24 cellular contexts compared by ENCODE assay signal in genomic region chr14:54790092-54790491, GRCh38.
"Had no signal": no experiment of that assay in that cellular context is flagged by ENCODE, and none has a peak within 500 bp of the region (broad histone marks: within the 10 kb centered on the region; RNA-seq: fewer than 3 reads in every experiment).

No MANE protein-coding gene starts in this region.

- DNase-seq: hippocampal formation; kidney; left colon; left lung; midbrain; mucosa of descending colon; naive thymus-derived CD4-positive, alpha-beta T cell; nucleus accumbens; pancreas; posterior cingulate gyrus; retina; right cardiac atrium; stimulated activated CD4-positive, alpha-beta T cell treated with anti-CD3 and anti-CD28 coated beads, Interleukin-4, amount 100 ng/mL, for 24 hours; stimulated activated naive CD4-positive, alpha-beta T cell treated with Interleukin-2 at 50 U/mL for 16 hours; stimulated activated naive CD8-positive, alpha-beta T cell treated with anti-CD3 and anti-CD28 coated beads, Interleukin-15, amount 100 ng/mL, for 72 hours; substantia nigra; uterus had no signal

- H3K4me3 ChIP-seq: left lung, lung, mucosa of descending colon, pancreas, prostate gland, skin epidermis, tibial nerve, uterus had no signal

- H3K36me3 ChIP-seq: pancreas, prostate gland, uterus had no signal

- ATAC-seq: left colon; left lung; mucosa of descending colon; naive thymus-derived CD4-positive, alpha-beta T cell; natural killer cell treated with Interleukin-12 subunit alpha and Interleukin-12 subunit beta and Interleukin-15 and Interleukin-18, amount 100 ng/mL, for 72 hours; pancreas; right cardiac atrium; sciatic nerve; stimulated activated memory B cell treated with anti-CD40 and anti-IgM and Interleukin-4, amounts not matched to agents 10 μg/mL and 1 μg/mL and 100 μg/mL, for 72 hours; stimulated activated naive CD8-positive, alpha-beta T cell treated with anti-CD3 and anti-CD28 coated beads, Interleukin-15, amount 100 ng/mL, for 72 hours had no signal

- H3K4me1 ChIP-seq: left lung, pancreas, prostate gland, tibial nerve, uterus had no signal

- H3K27ac ChIP-seq: left lung, pancreas, prostate gland, skin epidermis, tibial nerve, uterus had no signal

- H3K27me3 ChIP-seq: left lung, pancreas, tibial nerve, uterus had no signal

- H3K9me3 ChIP-seq: pancreas, prostate gland had no signal
